ENCODE assay signal across 20 cellular contexts in the genomic region with DNA sequence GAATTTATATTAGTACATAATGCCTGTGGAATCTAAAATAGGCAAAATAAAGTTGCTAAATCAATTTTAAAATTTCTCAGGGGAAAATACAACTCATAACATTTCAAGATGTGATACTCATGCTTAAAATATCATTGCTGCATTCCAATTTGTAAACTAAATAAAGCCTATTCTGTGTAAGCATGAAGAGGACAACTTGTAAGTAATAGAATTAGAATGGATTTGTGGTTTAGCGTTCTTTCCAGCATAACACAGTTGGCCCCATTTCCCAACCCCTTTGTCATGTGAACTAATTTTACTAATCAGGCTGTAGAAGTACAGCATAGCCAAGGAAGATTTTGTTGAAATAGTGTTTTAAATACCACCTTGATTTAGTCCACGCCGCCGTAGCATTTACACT.
DNase-seq lines count a peak whose midpoint lies in the region; ATAC-seq and TF ChIP-seq lines count a peak whose summit lies in the region.
"Had no signal": no experiment of that assay in that cellular context is flagged by ENCODE, and none has a peak within 500 bp of the region (broad histone marks: within the 10 kb centered on the region; RNA-seq: fewer than 3 reads in every experiment).

No MANE protein-coding gene starts in this region.

- no peak for TF ChIP-seq CTCF in fibroblast of mammary gland (conservative IDR thresholded peaks at IDR 0.05; ENCODE audit: control insufficient read depth, insufficient read depth, low read depth, low read length)

- intact Hi-C loops in left ventricle myocardium superior (cut with micrococcal nuclease), result no loop called here

- H3K27me3 ChIP-seq in adipocyte (replicated peaks; ENCODE audit: control insufficient read depth, insufficient read depth, low read length), result no peaks in the 10 kb centered on the region
- H3K27me3 ChIP-seq: cardiac muscle cell, heart right ventricle, thyroid gland had no signal

- H3K9me3 ChIP-seq in adipocyte (ENCODE audit: control insufficient read depth, low read length), result no peaks in the 10 kb centered on the region
- H3K9me3 ChIP-seq: heart right ventricle, thyroid gland had no signal

- H3K4me1 ChIP-seq in adipocyte (ENCODE audit: control insufficient read depth, insufficient read depth, low read length), result peaks cover 21% of the 10 kb centered on the region
- H3K4me1 ChIP-seq: heart right ventricle, thyroid gland had no signal

- H3K36me3 ChIP-seq in adipocyte (ENCODE audit: control insufficient read depth, insufficient read depth, low read length, severe bottlenecking), result no peaks in the 10 kb centered on the region
- H3K36me3 ChIP-seq: cardiac muscle cell, heart right ventricle, thyroid gland had no signal

- no peak for ATAC-seq in HG02571 (IDR thresholded peaks at IDR 0.05; ENCODE audit: unreplicated experiment)
- no peak for ATAC-seq in left ventricle myocardium superior
- ATAC-seq: heart right ventricle had no signal

- DNase-seq in GM04504 (ENCODE audit: low read depth), result peak; percentile 41
- DNase-seq in adipocyte (ENCODE audit: low read depth), result peak; percentile 93
- DNase-seq in fibroblast of mammary gland (ENCODE audit: low read depth), result peak; percentile 52
- peak; percentile 37 for DNase-seq in stromal cell of bone marrow (ENCODE audit: low read depth)
- DNase-seq in left ventricle myocardium superior, result no peak
- DNase-seq in activated CD8-positive, alpha-beta memory T cell treated with anti-CD3 and anti-CD28 coated beads, Interleukin-2, amount 50 U/mL, for 4 hours, result no peak
- DNase-seq: activated CD8-positive, alpha-beta memory T cell treated with anti-CD3 and anti-CD28 coated beads for 24 hours; activated gamma-delta T cell treated with Interleukin-2 at 50 U/mL for 16 hours; activated T-cell treated with anti-CD3 and anti-CD28 coated beads, Interleukin-2, amount 50 U/mL, for 24 hours; AML-193; CD4-positive, alpha-beta memory T cell; cortex of kidney; heart right ventricle; NCI-H1694; NCI-H524 treated with DMSO at 0.1 percent for 48 hours; retina; stimulated activated CD4-positive, alpha-beta T cell treated with anti-CD3 and anti-CD28 coated beads, Interleukin-4, amount 100 ng/mL, for 4 hours; thyroid gland had no signal

- H3K9ac ChIP-seq in adipocyte (ENCODE audit: low read length), result peak overlapping the region; percentile 16

- H3K4me3 ChIP-seq in adipocyte (ENCODE audit: low read length) (peak overlapping the region; percentile 55), fibroblast of mammary gland (ENCODE audit: control insufficient read depth, low read depth, low read length) (no peak overlapping the region)
- H3K4me3 ChIP-seq: cardiac muscle cell, heart right ventricle, thyroid gland had no signal

Comparison
In these comparisons a context has a peak if more than half of its experiments do, and no peak if none do; other contexts are left out.
1. DNase-seq: peak in GM04504 (single experiment), adipocyte (single experiment), fibroblast of mammary gland (single experiment) and stromal cell of bone marrow (single experiment); none in left ventricle myocardium superior (single experiment) and activated CD8-positive, alpha-beta memory T cell treated with anti-CD3 and anti-CD28 coated beads, Interleukin-2, amount 50 U/mL, for 4 hours (single experiment).